ENCODE assay signal across 1 cellular context in the genomic region with DNA sequence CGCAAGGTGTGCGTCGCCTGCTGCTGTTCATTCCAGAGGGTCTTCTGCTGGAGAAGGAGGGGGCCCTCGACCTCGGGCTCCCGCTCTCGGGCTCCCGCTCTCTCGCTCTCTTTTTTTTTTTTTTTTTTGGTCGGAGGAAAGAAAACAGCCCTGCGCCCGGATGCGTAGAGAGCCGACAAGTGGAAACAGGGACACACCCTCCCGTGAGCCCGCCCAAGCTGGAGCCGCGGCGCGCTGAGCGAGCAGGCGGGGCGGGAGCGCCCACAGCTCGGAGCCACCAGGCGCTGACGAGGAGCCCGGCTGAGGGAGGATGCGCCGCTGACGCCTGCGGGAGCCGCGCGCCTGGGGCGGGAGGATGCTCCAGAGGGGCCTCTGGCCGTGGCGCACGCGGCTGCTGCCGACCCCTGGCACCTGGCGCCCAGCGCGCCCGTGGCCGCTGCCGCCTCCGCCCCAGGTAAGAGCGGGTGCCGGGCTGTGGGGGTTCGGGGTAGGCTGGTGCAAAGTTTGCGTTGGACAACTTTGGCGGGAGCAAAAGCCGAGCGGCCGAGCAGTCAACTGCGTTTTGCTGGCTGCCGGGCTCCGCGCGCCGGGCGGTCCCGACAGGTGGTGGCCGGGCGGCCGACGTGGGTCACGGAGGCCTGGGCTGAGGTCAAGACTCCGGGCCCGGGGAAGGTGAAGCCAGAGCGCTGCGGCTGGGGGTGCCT.
TF ChIP-seq lines count a peak whose summit lies in the region.

A gene with protein sequence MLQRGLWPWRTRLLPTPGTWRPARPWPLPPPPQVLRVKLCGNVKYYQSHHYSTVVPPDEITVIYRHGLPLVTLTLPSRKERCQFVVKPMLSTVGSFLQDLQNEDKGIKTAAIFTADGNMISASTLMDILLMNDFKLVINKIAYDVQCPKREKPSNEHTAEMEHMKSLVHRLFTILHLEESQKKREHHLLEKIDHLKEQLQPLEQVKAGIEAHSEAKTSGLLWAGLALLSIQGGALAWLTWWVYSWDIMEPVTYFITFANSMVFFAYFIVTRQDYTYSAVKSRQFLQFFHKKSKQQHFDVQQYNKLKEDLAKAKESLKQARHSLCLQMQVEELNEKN (plus strand): TSS at position 264 of the 704 bp plus-strand sequence. CDS start 92 bp downstream, at position 356.

TF ChIP-seq in GM23338, 12 proteins besides CTCF, POLR2A, EP300 and RAD21 (continued from another document):
- no peak for TF ChIP-seq ZNF114 (CRISPR knock-in tag; IDR thresholded peaks at IDR 0.05)
